ENCODE assay signal across 9 cellular contexts in genomic region chr11:62854013-62854824, GRCh38. TPM values are rescaled to one million over a fixed set of nuclear protein-coding genes. Genes with fewer than 3 reads are reported as not detected.
DNase-seq lines count a peak whose midpoint lies in the region; ATAC-seq, FAIRE-seq and TF ChIP-seq lines count a peak whose summit lies in the region.
"Had no signal": no experiment of that assay in that cellular context is flagged by ENCODE, and none has a peak within 500 bp of the region (broad histone marks: within the 10 kb centered on the region; RNA-seq: fewer than 3 reads in every experiment).

No MANE protein-coding gene starts in this region.

- ATAC-seq in HG02981 (IDR thresholded peaks at IDR 0.05; ENCODE audit: unreplicated experiment) = no peak

- H3K27ac ChIP-seq in HUES48 (ENCODE audit: low read depth, low read length) = peak overlapping the region; percentile 99
- peak overlapping the region; percentile 90 for H3K27ac ChIP-seq in muscle layer of duodenum (ENCODE audit: low read length)
- no peak overlapping the region for H3K27ac ChIP-seq in RWPE1

- POLR2A ChIA-PET in RWPE1 (lab: Yijun Ruan, JAX; ENCODE audit: low non-redundant PET) = interaction anchor here (0.8 to 2.5 kb wide), 3 partner anchors 14 to 67 kb away, joined by 3 to 20 read pairs (median 4); no protein-coding TSS in a partner anchor

- H3K9me3 ChIP-seq in HUES48 (ENCODE audit: control insufficient read depth, insufficient read depth, low read length) = no peaks in the 10 kb centered on the region
- H3K9me3 ChIP-seq in muscle layer of duodenum (ENCODE audit: control insufficient read depth in 1 of 2, low read length in 2 of 2) = no peaks in the 10 kb centered on the region

- CTCF ChIA-PET in RWPE1 (lab: Yijun Ruan, JAX) = interaction anchor here (1.0 kb wide), 1 partner anchor 68 kb away, joined by 3 read pairs; no protein-coding TSS in a partner anchor

- FAIRE-seq in bronchial epithelial cell (lab: Jason Lieb, UNC) = no peak

- H3K4me1 ChIP-seq in HUES48 (ENCODE audit: control insufficient read depth, insufficient read depth, low read length) = peaks cover 15% of the 10 kb centered on the region; the same call in 1 of the 2 replicates
- peaks cover 16 to 22% of the 10 kb centered on the region in 2 donors for H3K4me1 ChIP-seq in muscle layer of duodenum (ENCODE audit: control insufficient read depth in 1 of 2, insufficient read depth in 2 of 2, low read length in 2 of 2)

- H3K4me3 ChIP-seq in AG09309 (ENCODE audit: control insufficient read depth, low read depth, low read length) (peak overlapping the region; percentile 98), HUES48 (ENCODE audit: low read depth, low read length) (peak overlapping the region; percentile 90), bronchial epithelial cell (ENCODE audit: low read depth, low read length) (peak overlapping the region; percentile 99), muscle layer of duodenum (ENCODE audit: low read depth in 1 of 2, low read length in 2 of 2) (peak overlapping the region; percentile 92 to 98)

- DNase-seq in AG09309 (ENCODE audit: low read depth) = no peak
- DNase-seq in bronchial epithelial cell (ENCODE audit: low read depth) = no peak
- no peak for DNase-seq in RWPE1 (ENCODE audit: low spot score)
- DNase-seq in epidermal melanocyte (ENCODE audit: insufficient read length, low spot score) = no peak
- DNase-seq in T-helper 9 cell = no peak
- DNase-seq: activated CD4-positive, alpha-beta T cell treated with anti-CD3 and anti-CD28 coated beads for 4 hours had no signal

- H3K9ac ChIP-seq in HUES48 (ENCODE audit: low read depth, low read length) = peak overlapping the region; percentile 99

- H3K36me3 ChIP-seq in HUES48 (ENCODE audit: control insufficient read depth, insufficient read depth, low read length) (peaks cover 41% of the 10 kb centered on the region), bronchial epithelial cell (ENCODE audit: control insufficient read depth, insufficient read depth, low read length) (peaks cover 21% of the 10 kb centered on the region), muscle layer of duodenum (ENCODE audit: control insufficient read depth in 1 of 2, insufficient read depth in 2 of 2, low read length in 2 of 2) (peaks cover 23 to 30% of the 10 kb centered on the region in 2 donors)

- no peak for TF ChIP-seq CTCF in AG09309 (IDR thresholded peaks at IDR 0.05; ENCODE audit: control insufficient read depth, insufficient read depth, low read depth, low read length, missing control alignments)
- no peak for TF ChIP-seq CTCF in bronchial epithelial cell (IDR thresholded peaks at IDR 0.05; ENCODE audit: insufficient read depth, low read length, severe bottlenecking)
- no peak for TF ChIP-seq CTCF in RWPE1 (conservative IDR thresholded peaks at IDR 0.05; ENCODE audit: low read depth)

- H3K27me3 ChIP-seq in HUES48 (ENCODE audit: control insufficient read depth, insufficient read depth, low read length) (no peaks in the 10 kb centered on the region), bronchial epithelial cell (ENCODE audit: control insufficient read depth, insufficient read depth, low read length) (no peaks in the 10 kb centered on the region), muscle layer of duodenum (ENCODE audit: low read depth, low read length) (no peaks in the 10 kb centered on the region)

RNA-seq across cellular contexts. Expression of gene WDR74, which starts 14.8 kb away (rescaled TPM):
- total RNA-seq in bronchial epithelial cell = 59.0 and 113 TPM in 2 replicates

RNA-seq across cellular contexts. Expression of gene TEX54, which starts 21.6 kb away (rescaled TPM):
- total RNA-seq in bronchial epithelial cell = not detected in 2 replicates

RNA-seq across cellular contexts. Expression of gene STX5, which starts 22.4 kb away (rescaled TPM):
- 31.3 and 36.2 TPM in 2 replicates for total RNA-seq in bronchial epithelial cell

RNA-seq across cellular contexts. Expression of gene SLC3A2, which starts 26.5 kb away (rescaled TPM):
- 1,292 and 1,548 TPM in 2 replicates for total RNA-seq in bronchial epithelial cell

RNA-seq across cellular contexts. Expression of gene NXF1, which starts 49.0 kb away (rescaled TPM):
- total RNA-seq in bronchial epithelial cell = 13.4 and 15.3 TPM in 2 replicates
